14 cellular contexts compared by ENCODE assay signal in the genomic region with DNA sequence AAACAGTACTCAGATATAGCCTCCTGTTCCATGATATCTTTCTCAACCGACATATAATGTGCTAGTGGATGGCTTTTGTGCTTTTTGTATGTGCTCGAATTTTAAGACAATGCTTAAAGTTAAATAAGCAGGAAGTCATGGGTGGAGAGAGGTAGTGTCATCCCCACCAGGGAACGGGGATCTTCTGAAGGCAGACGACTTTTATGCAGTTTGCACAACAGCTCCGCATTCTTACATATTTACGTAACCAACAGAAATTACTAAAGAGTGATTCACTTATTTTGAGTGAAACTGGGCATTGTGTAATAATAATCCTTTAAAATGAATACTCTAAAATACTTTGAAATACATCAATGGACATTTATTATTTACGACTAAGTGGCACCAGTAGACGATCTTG.
A peak's percentile ranks its signal among the peaks of the same experiment; 100 is the strongest.
DNase-seq lines count a peak whose midpoint lies in the region; ATAC-seq and TF ChIP-seq lines count a peak whose summit lies in the region.
"Had no signal": no experiment of that assay in that cellular context is flagged by ENCODE, and none has a peak within 500 bp of the region (broad histone marks: within the 10 kb centered on the region; RNA-seq: fewer than 3 reads in every experiment).

No MANE protein-coding gene starts in this region.

- H3K9ac ChIP-seq in MM.1S (ENCODE audit: low read length): no peak overlapping the region

- H3K79me2 ChIP-seq in MM.1S (ENCODE audit: low read length): no peaks in the 10 kb centered on the region

- peak in 1 of 2 donors; percentile 83 for ATAC-seq in left cardiac atrium
- no peak for ATAC-seq in Right ventricle myocardium inferior
- ATAC-seq in GM21423 (IDR thresholded peaks at IDR 0.05; ENCODE audit: unreplicated experiment): no peak
- ATAC-seq: activated CD4-positive, alpha-beta T cell treated with anti-CD3 and anti-CD28 coated beads for 36 hours had no signal

- H3K4me3 ChIP-seq in MM.1S (ENCODE audit: low read length): no peak overlapping the region
- H3K4me3 ChIP-seq: stomach had no signal

- H3K9me3 ChIP-seq in MM.1S (replicated peaks; ENCODE audit: insufficient read depth, low read length): no peaks in the 10 kb centered on the region
- H3K9me3 ChIP-seq: stomach had no signal

- DNase-seq in left cardiac atrium (peak; percentile 17), Right ventricle myocardium inferior (ENCODE audit: missing footprints) (no peak), SKM-1 (lab: John Stamatoyannopoulos, UW; ENCODE audit: unreplicated experiment) (peak; percentile 38), fibroblast of the conjunctiva (ENCODE audit: low read depth) (peak; percentile 70), SK-N-DZ (ENCODE audit: low spot score) (no peak), MM.1S (no peak)
- no peak for DNase-seq in activated CD4-positive, alpha-beta T cell treated with anti-CD3 and anti-CD28 coated beads, Interleukin-2, amount 50 U/mL, for 1 hour
- DNase-seq: activated CD4-positive, alpha-beta T cell treated with anti-CD3 and anti-CD28 coated beads for 36 hours; activated naive CD4-positive, alpha-beta T cell; effector CD8-positive, alpha-beta T cell; NCI-H1417; stimulated activated CD4-positive, alpha-beta T cell treated with anti-CD3 and anti-CD28 coated beads, Interleukin-4, amount 100 ng/mL, for 1 hour; stomach had no signal

- no peaks in the 10 kb centered on the region for H3K36me3 ChIP-seq in MM.1S (replicated peaks; ENCODE audit: insufficient read depth, low read length)
- H3K36me3 ChIP-seq: stomach had no signal

- intact Hi-C loops in left cardiac atrium (cut with DNase I): no loop called here
- intact Hi-C loops in Right ventricle myocardium inferior (cut with DNase I): no loop called here

- no peak overlapping the region for H2AFZ ChIP-seq in MM.1S (ENCODE audit: low read length)

- H3F3A ChIP-seq in MM.1S (ENCODE audit: insufficient read depth, low read length): no peaks in the 10 kb centered on the region

- H3K9me2 ChIP-seq in MM.1S (replicated peaks; ENCODE audit: insufficient read depth, low read length): no peaks in the 10 kb centered on the region

- H3K4me1 ChIP-seq in MM.1S (ENCODE audit: low read length): no peaks in the 10 kb centered on the region
- H3K4me1 ChIP-seq: stomach had no signal

- no peak for TF ChIP-seq CTCF in MM.1S (IDR thresholded peaks at IDR 0.05; ENCODE audit: low read length)

- no peaks in the 10 kb centered on the region for H4K20me1 ChIP-seq in MM.1S (ENCODE audit: insufficient read depth, low read length)

- H3K4me2 ChIP-seq in MM.1S (ENCODE audit: low read depth, low read length): no peak overlapping the region

- H3K27ac ChIP-seq in MM.1S (ENCODE audit: low read length): no peak overlapping the region
- H3K27ac ChIP-seq: stomach had no signal

- H3K27me3 ChIP-seq in MM.1S (replicated peaks; ENCODE audit: insufficient read depth, low read length): no peaks in the 10 kb centered on the region
- H3K27me3 ChIP-seq: stomach had no signal

Comparison
In these comparisons a context has a peak if more than half of its experiments do, and no peak if none do; other contexts are left out.
1. DNase-seq: peak in left cardiac atrium (single experiment), SKM-1 (single experiment) and fibroblast of the conjunctiva (single experiment); none in Right ventricle myocardium inferior (single experiment), activated CD4-positive, alpha-beta T cell treated with anti-CD3 and anti-CD28 coated beads, Interleukin-2, amount 50 U/mL, for 1 hour (single experiment), SK-N-DZ (single experiment) and MM.1S (single experiment).